In the genomic region with DNA sequence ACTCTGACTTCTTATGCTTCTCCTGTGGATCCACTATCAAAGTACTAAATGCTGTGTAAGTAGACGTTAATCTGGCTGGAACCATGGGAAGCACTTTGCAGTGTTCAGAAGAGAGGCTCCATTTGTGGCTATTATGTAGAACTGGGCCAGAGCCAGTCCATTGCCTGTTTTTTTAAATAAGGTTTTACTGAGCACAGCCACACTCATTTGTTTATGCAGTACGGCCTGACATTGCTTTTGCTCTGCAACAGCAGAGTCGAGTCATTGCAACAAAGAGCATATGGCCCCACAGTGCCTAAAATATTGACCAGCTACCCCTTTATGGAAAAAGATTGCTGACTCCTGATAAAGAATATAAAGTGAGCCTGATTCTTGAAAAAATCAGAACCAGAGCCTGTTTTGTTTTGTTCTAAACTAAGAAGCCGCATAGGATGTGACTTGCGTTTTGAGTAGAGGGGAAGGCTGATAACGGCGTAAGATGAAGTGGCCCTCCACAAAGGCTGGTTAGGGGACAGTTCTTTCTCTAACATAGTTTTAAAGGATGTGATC, we compare ENCODE assay signal across 20 cellular contexts.
"Had no signal": no experiment of that assay in that cellular context is flagged by ENCODE, and none has a peak within 500 bp of the region (broad histone marks: within the 10 kb centered on the region; RNA-seq: fewer than 3 reads in every experiment).

No MANE protein-coding gene starts in this region.

- H3K27ac ChIP-seq: ascending aorta, gastrocnemius medialis, heart left ventricle, testis, WERI-Rb-1 had no signal

- DNase-seq: activated CD4-positive, alpha-beta memory T cell treated with anti-CD3 and anti-CD28 coated beads, Interleukin-2, amount 10 ng/mL, durations not matched to agents 7 days and 5 days; activated CD4-positive, alpha-beta T cell treated with anti-CD3 and anti-CD28 coated beads for 4 hours; activated naive CD4-positive, alpha-beta T cell treated with anti-CD3 and anti-CD28 coated beads, Interleukin-2, amount 10 ng/mL, durations not matched to agents 7 days and 5 days; activated T-cell treated with anti-CD3 and anti-CD28 coated beads, Interleukin-2, amount 50 U/mL, for 24 hours; central memory CD4-positive, alpha-beta T cell; cortex of kidney; effector memory CD4-positive, alpha-beta T cell; gastrocnemius medialis; heart left ventricle; left colon; mesendoderm; right cardiac atrium; small intestine; stimulated activated CD4-positive, alpha-beta T cell treated with anti-CD3 and anti-CD28 coated beads, Interleukin-4, amount 100 ng/mL, for 24 hours; stimulated activated naive CD4-positive, alpha-beta T cell; T-helper 17 cell; testis; WERI-Rb-1 had no signal

- ATAC-seq: gastrocnemius medialis; heart left ventricle; left colon; natural killer cell treated with Interleukin-12 subunit alpha and Interleukin-12 subunit beta and Interleukin-15 and Interleukin-18, amount 100 ng/mL, for 72 hours; right cardiac atrium; T-helper 17 cell had no signal

- H3K27me3 ChIP-seq: ascending aorta, gastrocnemius medialis, heart left ventricle, testis had no signal
